Comparison of ENCODE assay signal across 16 cellular contexts in genomic region chr16:86961133-86961720, GRCh38.
DNase-seq lines count a peak whose midpoint lies in the region; ATAC-seq lines count a peak whose summit lies in the region.
"Had no signal": no experiment of that assay in that cellular context is flagged by ENCODE, and none has a peak within 500 bp of the region (broad histone marks: within the 10 kb centered on the region; RNA-seq: fewer than 3 reads in every experiment).

No MANE protein-coding gene starts in this region.

- H3K36me3 ChIP-seq in GM23248 (ENCODE audit: low read depth) = no peaks in the 10 kb centered on the region
- H3K36me3 ChIP-seq in adipocyte (ENCODE audit: control insufficient read depth, insufficient read depth, low read length, severe bottlenecking) = no peaks in the 10 kb centered on the region
- H3K36me3 ChIP-seq: transverse colon had no signal

- no peaks in the 10 kb centered on the region for H3K9me3 ChIP-seq in GM23248 (ENCODE audit: low read depth)
- H3K9me3 ChIP-seq in adipocyte (ENCODE audit: control insufficient read depth, low read length) = peaks cover 5% of the 10 kb centered on the region
- H3K9me3 ChIP-seq: transverse colon had no signal

- H3K4me3 ChIP-seq in GM23248 = peak overlapping the region; percentile 35
- H3K4me3 ChIP-seq in adipocyte (ENCODE audit: low read length) = peak overlapping the region; percentile 6
- H3K4me3 ChIP-seq: transverse colon had no signal

- intact Hi-C loops in head of caudate nucleus (cut with DNase I) = no loop called here
- intact Hi-C loops in sciatic nerve (cut with DNase I) = no loop called here

- H3K27me3 ChIP-seq in GM23248 (replicated peaks; ENCODE audit: insufficient read depth) (peaks cover 47% of the 10 kb centered on the region), adipocyte (replicated peaks; ENCODE audit: control insufficient read depth, insufficient read depth, low read length) (peaks cover 71% of the 10 kb centered on the region)

- H3K4me1 ChIP-seq in GM23248 (ENCODE audit: insufficient read depth) (peaks cover 10% of the 10 kb centered on the region), adipocyte (ENCODE audit: control insufficient read depth, insufficient read depth, low read length) (peaks cover 6% of the 10 kb centered on the region)
- H3K4me1 ChIP-seq: transverse colon had no signal

- H3K9me2 ChIP-seq in GM23248 (ENCODE audit: insufficient read depth) = no peaks in the 10 kb centered on the region

- H3K79me2 ChIP-seq in GM23248 (ENCODE audit: insufficient read depth) = no peaks in the 10 kb centered on the region

- H4K20me1 ChIP-seq in GM23248 (ENCODE audit: insufficient read depth) = no peaks in the 10 kb centered on the region

- peak; percentile 63 for DNase-seq in GM23248
- DNase-seq in adipocyte (ENCODE audit: low read depth) = peak; percentile 61
- DNase-seq in head of caudate nucleus = peak in 38 of 42 donors; percentile 12 to 69 (median 43)
- peak; percentile 38 for DNase-seq in sciatic nerve (ENCODE audit: low spot score)
- DNase-seq in NCI-H1694 treated with DMSO at 0.1 percent for 48 hours (lab: John Stamatoyannopoulos, UW) = no peak
- DNase-seq in NCI-H1694 (lab: John Stamatoyannopoulos, UW) = no peak
- no peak for DNase-seq in GM19238 (ENCODE audit: insufficient read length, low spot score)
- DNase-seq: activated CD4-positive, CD25-positive, alpha-beta regulatory T cell treated with anti-CD3 and anti-CD28 coated beads, Interleukin-2, amount 50 U/mL, for 72 hours; activated CD8-positive, alpha-beta memory T cell treated with anti-CD3 and anti-CD28 coated beads, Interleukin-2, amount 50 U/mL, for 4 hours; activated naive CD4-positive, alpha-beta T cell treated with anti-CD3 and anti-CD28 coated beads, Interleukin-2, amount 50 U/mL, for 16 hours; CD4-positive, alpha-beta T cell; H9; NCI-H1930; transverse colon had no signal

- in situ Hi-C loops in GM23248 (cut with MboI) = no loop called here

- no peak overlapping the region; the same call in 1 of the 2 replicates for H2AFZ ChIP-seq in GM23248

- 5 to 7% methylated on average over 20 of the region's 20 CpGs for WGBS in GM23248 (ENCODE audit: low coverage in 1 of 2, low lambda C conversion rate in 2 of 2, missing lambda C conversion rate in 2 of 2), 2 experiments

- no peaks in the 10 kb centered on the region for H3F3A ChIP-seq in GM23248 (ENCODE audit: insufficient read depth)

- H3K4me2 ChIP-seq in GM23248 (ENCODE audit: unreplicated experiment) = peak overlapping the region; percentile 45

- no peak overlapping the region for H3K27ac ChIP-seq in GM23248
- H3K27ac ChIP-seq: transverse colon had no signal

- ATAC-seq in sciatic nerve (no peak), GM18868 (IDR thresholded peaks at IDR 0.05; ENCODE audit: unreplicated experiment) (no peak)
- ATAC-seq: stimulated activated effector memory CD8-positive, alpha-beta T cell treated with anti-CD3 and anti-CD28 coated beads, Interleukin-12 subunit alpha, Interleukin-12 subunit beta, amount 100 ng/mL, for 72 hours had no signal

- H3K9ac ChIP-seq in GM23248 = no peak overlapping the region
- no peak overlapping the region for H3K9ac ChIP-seq in adipocyte (ENCODE audit: low read length)

Comparison
In these comparisons a context has a peak if more than half of its experiments do, and no peak if none do; other contexts are left out.
1. DNase-seq: peak in GM23248 (single experiment), adipocyte (single experiment), head of caudate nucleus (38 of 42) and sciatic nerve (single experiment); none in NCI-H1694 treated with DMSO at 0.1 percent for 48 hours (single experiment), NCI-H1694 (single experiment) and GM19238 (single experiment).